ENCODE assay signal across 8 cellular contexts in genomic region chr5:141617682-141618029, GRCh38. TPM values are rescaled to one million over a fixed set of nuclear protein-coding genes. Genes with fewer than 3 reads are reported as not detected.
DNase-seq lines count a peak whose midpoint lies in the region; ATAC-seq, FAIRE-seq and TF ChIP-seq lines count a peak whose summit lies in the region.

No MANE protein-coding gene starts in this region.

- H3K9me3 ChIP-seq in HAP-1: no peaks in the 10 kb centered on the region
- no peaks in the 10 kb centered on the region for H3K9me3 ChIP-seq in SK-N-MC (ENCODE audit: low read depth, low read length)
- H3K9me3 ChIP-seq in skeletal muscle satellite cell (replicated peaks; ENCODE audit: low read length): no peaks in the 10 kb centered on the region

- no peak for FAIRE-seq in frontal cortex (lab: Jason Lieb, UNC)

- in situ Hi-C loops in HAP-1 (cut with MboI; ENCODE audit: low sequenced_read_pairs): no loop called here

- H3K27me3 ChIP-seq in HAP-1 (ENCODE audit: low read depth): no peaks in the 10 kb centered on the region
- no peaks in the 10 kb centered on the region for H3K27me3 ChIP-seq in skeletal muscle satellite cell (ENCODE audit: control insufficient read depth, insufficient read depth, low read length)

- no peak overlapping the region for H3K27ac ChIP-seq in SK-N-MC

- H3K36me3 ChIP-seq in HAP-1 (replicated peaks) (peaks cover 25% of the 10 kb centered on the region), SK-N-MC (ENCODE audit: insufficient read depth, low read length) (peaks cover 35% of the 10 kb centered on the region), skeletal muscle satellite cell (ENCODE audit: insufficient read depth, low read length) (peaks cover 34% of the 10 kb centered on the region)

- H3K4me2 ChIP-seq in skeletal muscle satellite cell (ENCODE audit: low read length): peak overlapping the region; percentile 91

- H3K9ac ChIP-seq in SK-N-MC (ENCODE audit: insufficient read length): peak overlapping the region; percentile 91
- peak overlapping the region; percentile 96 for H3K9ac ChIP-seq in skeletal muscle satellite cell (ENCODE audit: low read depth, low read length)

- no peak for ATAC-seq in HG02973 (IDR thresholded peaks at IDR 0.05; ENCODE audit: unreplicated experiment)

- H3K4me3 ChIP-seq in HAP-1 (peak overlapping the region; percentile 95), SK-N-MC (peak overlapping the region; percentile 93), fibroblast of the aortic adventitia (ENCODE audit: low read depth, low read length) (peak overlapping the region; percentile 80), skeletal muscle satellite cell (ENCODE audit: low read length) (peak overlapping the region; percentile 89)

- peaks cover 28% of the 10 kb centered on the region for H3K4me1 ChIP-seq in HAP-1
- peaks cover 19% of the 10 kb centered on the region for H3K4me1 ChIP-seq in skeletal muscle satellite cell (ENCODE audit: control insufficient read depth, insufficient read depth, low read length)

- DNase-seq in HAP-1 (ENCODE audit: low spot score in 2 of 2) (peak; percentile 31 to 40), SK-N-MC (ENCODE audit: low read depth, low spot score) (no peak), fibroblast of the aortic adventitia (ENCODE audit: low read depth) (peak; percentile 22), NCI-H1092 treated with DMSO at 0.1 percent for 48 hours (lab: John Stamatoyannopoulos, UW) (no peak), frontal cortex (ENCODE audit: low spot score in 2 of 2) (no peak)
- DNase-seq in stimulated activated CD4-positive, alpha-beta T cell treated with anti-CD3 and anti-CD28 coated beads, Interleukin-4, amount 100 ng/mL, for 4 hours: no peak

- no peak for TF ChIP-seq CTCF in fibroblast of the aortic adventitia (IDR thresholded peaks at IDR 0.05; ENCODE audit: insufficient read depth, low read length)

RNA-seq across cellular contexts. Expression of gene DIAPH1, which starts 1.1 kb away (rescaled TPM):
- 16.3 and 22.1 TPM in 2 replicates for total RNA-seq in fibroblast of the aortic adventitia (ENCODE audit: low replicate concordance)
- total RNA-seq in skeletal muscle satellite cell (2012; rRNA removed): 22.9 and 25.9 TPM in 2 replicates
- 22.4 TPM for total RNA-seq in frontal cortex

RNA-seq across cellular contexts. Expression of gene HDAC3, which starts 19.0 kb away (rescaled TPM):
- total RNA-seq in fibroblast of the aortic adventitia (ENCODE audit: low replicate concordance) (48.4 and 51.4 TPM in 2 replicates), frontal cortex (44.8 TPM)
- total RNA-seq in skeletal muscle satellite cell (2012; rRNA removed): 35.7 and 49.6 TPM in 2 replicates

RNA-seq across cellular contexts. Expression of gene RELL2, which starts 19.1 kb away (rescaled TPM):
- total RNA-seq in fibroblast of the aortic adventitia (ENCODE audit: low replicate concordance) (2.6 and 6.6 TPM in 2 replicates), frontal cortex (7.3 TPM)
- 5.7 and 6.8 TPM in 2 replicates for total RNA-seq in skeletal muscle satellite cell (2012; rRNA removed)

RNA-seq across cellular contexts. Expression of gene FCHSD1, which starts 33.6 kb away (rescaled TPM):
- total RNA-seq in fibroblast of the aortic adventitia (ENCODE audit: low replicate concordance) (19.9 and 39.8 TPM in 2 replicates), frontal cortex (0.82 TPM)
- total RNA-seq in skeletal muscle satellite cell (2012; rRNA removed): 14.2 and 15.7 TPM in 2 replicates

Comparison
In these comparisons a context has a peak if more than half of its experiments do, and no peak if none do; other contexts are left out.
1. DNase-seq: peak in HAP-1 (2 of 2) and fibroblast of the aortic adventitia (single experiment); none in SK-N-MC (single experiment), NCI-H1092 treated with DMSO at 0.1 percent for 48 hours (single experiment), frontal cortex (0 of 2) and stimulated activated CD4-positive, alpha-beta T cell treated with anti-CD3 and anti-CD28 coated beads, Interleukin-4, amount 100 ng/mL, for 4 hours (0 of 2).
2. Peak in every context shown above with its lines, with median percentiles within 50 percentile points of each other: H3K4me3 ChIP-seq.